7 cellular contexts compared by ENCODE assay signal in genomic region chr1:23577056-23577985, GRCh38. TPM values are rescaled to one million over a fixed set of nuclear protein-coding genes. Genes with fewer than 3 reads are reported as not detected.
A peak's percentile ranks its signal among the peaks of the same experiment; 100 is the strongest.
DNase-seq lines count a peak whose midpoint lies in the region; ATAC-seq lines count a peak whose summit lies in the region.

No MANE protein-coding gene starts in this region.

- H3K27ac Mint-ChIP-seq in naive B cell: peak overlapping the region; percentile 41 to 95 (median 89)

- peaks cover 8% of the 10 kb centered on the region in 2 donors for H3K36me3 Mint-ChIP-seq in naive B cell

- peak overlapping the region; percentile 24 to 89 (median 76) for H3K4me3 Mint-ChIP-seq in naive B cell

- ATAC-seq in GM18508 (IDR thresholded peaks at IDR 0.05; ENCODE audit: insufficient read depth, unreplicated experiment) (peak; percentile 65), HG02623 (IDR thresholded peaks at IDR 0.05; ENCODE audit: unreplicated experiment) (peak; percentile 81), naive B cell (ENCODE audit: low read depth in 2 of 2) (peak; percentile 94)

- in situ Hi-C loops in G401 (cut with HindIII; ENCODE audit: low sequenced_read_pairs): no loop called here

- H3K27me3 Mint-ChIP-seq in naive B cell: no peaks in the 10 kb centered on the region

- peaks cover 61 to 99% (median 64%) of the 10 kb centered on the region in 3 donors for H3K4me1 Mint-ChIP-seq in naive B cell

- H3K9me3 Mint-ChIP-seq in naive B cell: peaks cover 0 to 6% (median 3%) of the 10 kb centered on the region in 7 donors

- DNase-seq in OCI-M1 (lab: John Stamatoyannopoulos, UW) (peak; percentile 19), cerebellar cortex (ENCODE audit: low spot score) (peak; percentile 60), naive B cell (peak; percentile 70), G401 (ENCODE audit: low spot score) (no peak), NCI-H2227 (lab: John Stamatoyannopoulos, UW; ENCODE audit: unreplicated experiment) (no peak)

RNA-seq across cellular contexts. Expression of gene ID3, which starts 18.0 kb away (rescaled TPM):
- 10 to 100 TPM; 23.9 to 52.0 (median 31.2) TPM for polyA plus RNA-seq in naive B cell (ENCODE audit: low read depth in 6 of 6)
- total RNA-seq in G401 (2014; rRNA removed; shearing (Covaris generic)): 1,524 and 1,844 TPM in 2 replicates

RNA-seq across cellular contexts. Expression of gene E2F2, which starts 46.3 kb away (rescaled TPM):
- polyA plus RNA-seq in naive B cell (ENCODE audit: low read depth in 6 of 6): 1 to 10 TPM in 2 of 6 donors, under 1 TPM in 4; 0.06 to 1.7 (median 0.46) TPM
- total RNA-seq in G401 (2014; rRNA removed; shearing (Covaris generic)): 8.4 and 11.7 TPM in 2 replicates

Comparison
In these comparisons a context has a peak if more than half of its experiments do, and no peak if none do; other contexts are left out.
1. DNase-seq: peak in OCI-M1 (single experiment), cerebellar cortex (single experiment) and naive B cell (single experiment); none in G401 (single experiment) and NCI-H2227 (single experiment).
2. Peak in every context shown above with its lines, with median percentiles within 50 percentile points of each other: ATAC-seq.